ENCODE assay signal across 1 cellular context in genomic region chr22:20262582-20263147, GRCh38.
TF ChIP-seq lines count a peak whose summit lies in the region.

No MANE protein-coding gene starts in this region.

TF ChIP-seq in K562, 482 proteins besides CTCF, POLR2A, EP300 and RAD21 (continues in another document):
- TF ChIP-seq MCM2 (IDR thresholded peaks at IDR 0.05; ENCODE audit: low read depth) (no peak), ZC3H4 (CRISPR knock-in tag; IDR thresholded peaks at IDR 0.05; ENCODE audit: borderline replicate concordance) (peak; percentile 83; the same call in 1 of the 2 replicates), ZNF408 (CRISPR knock-in tag; IDR thresholded peaks at IDR 0.05; ENCODE audit: low read depth) (no peak), ZFX (CRISPR knock-in tag; IDR thresholded peaks at IDR 0.05) (no peak), ZNF592 (IDR thresholded peaks at IDR 0.05) (no peak), ZNF282 (CRISPR knock-in tag; IDR thresholded peaks at IDR 0.05) (no peak; the same call in 1 of the 2 replicates), C11orf30 (IDR thresholded peaks at IDR 0.05; ENCODE audit: low read depth) (no peak), BRD4 (IDR thresholded peaks at IDR 0.05) (no peak), TCF3 (CRISPR knock-in tag; IDR thresholded peaks at IDR 0.05) (no peak), HOXB6 (CRISPR knock-in tag; IDR thresholded peaks at IDR 0.05; ENCODE audit: borderline replicate concordance) (no peak), SNIP1 (IDR thresholded peaks at IDR 0.05; ENCODE audit: low read depth) (no peak), ZNF780A (CRISPR knock-in tag; IDR thresholded peaks at IDR 0.05) (no peak), DACH1 (IDR thresholded peaks at IDR 0.05; ENCODE audit: partially characterized antibody) (peak; percentile 36), KDM2B (CRISPR knock-in tag; IDR thresholded peaks at IDR 0.05) (no peak), ETV5 (CRISPR knock-in tag; IDR thresholded peaks at IDR 0.05; ENCODE audit: low read depth) (no peak), SMARCA5 (IDR thresholded peaks at IDR 0.05) (peak; percentile 99), PATZ1 (CRISPR knock-in tag; IDR thresholded peaks at IDR 0.05; ENCODE audit: borderline replicate concordance) (peak; percentile 20; the same call in 1 of the 2 replicates), ZNF224 (CRISPR knock-in tag; IDR thresholded peaks at IDR 0.05) (no peak), KLF1 (tag; IDR thresholded peaks at IDR 0.05) (no peak), ZNF197 (CRISPR knock-in tag; IDR thresholded peaks at IDR 0.05; ENCODE audit: low read depth) (no peak), NFE2 (IDR thresholded peaks at IDR 0.05; ENCODE audit: low read depth) (no peak), NFXL1 (CRISPR knock-in tag; IDR thresholded peaks at IDR 0.05) (no peak), DIDO1 (tag; IDR thresholded peaks at IDR 0.05; ENCODE audit: low read depth) (no peak), SIN3B (IDR thresholded peaks at IDR 0.05; ENCODE audit: low read depth) (no peak), CCNT2 (IDR thresholded peaks at IDR 0.05; ENCODE audit: borderline replicate concordance, extremely low read depth, insufficient read length, low read depth, low read length) (no peak), RFX1 (IDR thresholded peaks at IDR 0.05) (no peak), RERE (CRISPR knock-in tag; IDR thresholded peaks at IDR 0.05; ENCODE audit: borderline replicate concordance) (no peak), ATF3 (IDR thresholded peaks at IDR 0.05) (no peak), ATF3 (CRISPR knock-in tag; conservative IDR thresholded peaks at IDR 0.05) (no peak), PTBP1 (IDR thresholded peaks at IDR 0.05; ENCODE audit: low read depth, low read length) (peak; percentile 66; the same call in 1 of the 2 replicates), NR3C1 (CRISPR knock-in tag; IDR thresholded peaks at IDR 0.05) (no peak), POU5F1 (IDR thresholded peaks at IDR 0.05; ENCODE audit: borderline replicate concordance, low read depth, low read length, partially characterized antibody) (no peak), CHAMP1 (IDR thresholded peaks at IDR 0.05) (no peak), SMARCC2 (IDR thresholded peaks at IDR 0.05; ENCODE audit: low read depth) (no peak), KAT7 (CRISPR knock-in tag; IDR thresholded peaks at IDR 0.05; ENCODE audit: borderline replicate concordance) (no peak), CCAR2 (IDR thresholded peaks at IDR 0.05; ENCODE audit: low read depth, low read length) (no peak), JUN (IDR thresholded peaks at IDR 0.05; ENCODE audit: borderline replicate concordance, low read depth, low read length) (no peak), JUN (CRISPR knock-in tag; IDR thresholded peaks at IDR 0.05; ENCODE audit: borderline replicate concordance) (no peak), TAF7 (tag; IDR thresholded peaks at IDR 0.05) (no peak), PBX2 (CRISPR knock-in tag; IDR thresholded peaks at IDR 0.05; ENCODE audit: low read depth) (no peak), PBX2 (tag; conservative IDR thresholded peaks at IDR 0.05; ENCODE audit: low read depth) (no peak), HNRNPLL (IDR thresholded peaks at IDR 0.05; ENCODE audit: low read depth, low read length, poor library complexity, severe bottlenecking) (no peak), ZNF696 (CRISPR knock-in tag; conservative IDR thresholded peaks at IDR 0.05) (no peak), GATA2 (CRISPR knock-in tag; IDR thresholded peaks at IDR 0.05) (no peak), RBM25 (IDR thresholded peaks at IDR 0.05; ENCODE audit: low read depth, low read length, severe bottlenecking) (no peak), HDGF (IDR thresholded peaks at IDR 0.05) (no peak), ZNF75A (CRISPR knock-in tag; IDR thresholded peaks at IDR 0.05) (no peak), ZBTB8A (IDR thresholded peaks at IDR 0.05; ENCODE audit: partially characterized antibody) (no peak), MNT (conservative IDR thresholded peaks at IDR 0.05) (no peak), HDAC2 (IDR thresholded peaks at IDR 0.05) (0 out of 2 replicates have a peak, but pooled peaks have one; percentile 31), ZBED1 (IDR thresholded peaks at IDR 0.05) (no peak), GABPB1 (CRISPR knock-in tag; IDR thresholded peaks at IDR 0.05) (no peak), MYC (IDR thresholded peaks at IDR 0.05; ENCODE audit: low read depth, low read length) (no peak), MYC (CRISPR knock-in tag; IDR thresholded peaks at IDR 0.05; ENCODE audit: borderline replicate concordance, low read depth) (no peak)
